Comparison of ENCODE assay signal across 26 cellular contexts in genomic region chr3:151205482-151205881, GRCh38. TPM values are rescaled to one million over a fixed set of nuclear protein-coding genes. Genes with fewer than 3 reads are reported as not detected.
A peak's percentile ranks its signal among the peaks of the same experiment; 100 is the strongest.
DNase-seq lines count a peak whose midpoint lies in the region; ATAC-seq and TF ChIP-seq lines count a peak whose summit lies in the region.
"Had no signal": no experiment of that assay in that cellular context is flagged by ENCODE, and none has a peak within 500 bp of the region (broad histone marks: within the 10 kb centered on the region; RNA-seq: fewer than 3 reads in every experiment).

No MANE protein-coding gene starts in this region.

- POLR2A ChIA-PET in activated CD4-positive, alpha-beta T cell treated with anti-CD3 and anti-CD28 coated beads, Interleukin-2, amount 10 ng/mL, durations not matched to agents 7 days and 5 days (lab: Charles Lee) = interaction anchor here (0.6 kb wide), 1 partner anchor 999 kb away, joined by 3 read pairs; no protein-coding TSS in a partner anchor
- POLR2A ChIA-PET in naive thymus-derived CD8-positive, alpha-beta T cell (lab: Charles Lee) = interaction anchor here (1.0 to 1.4 kb wide), 2 partner anchors 19 to 34 kb away, joined by 3 read pairs; no protein-coding TSS in a partner anchor

- no peak overlapping the region for H3K27ac ChIP-seq in GM23338 (ENCODE audit: low read depth)
- H3K27ac ChIP-seq in colonic mucosa = no peak overlapping the region
- H3K27ac ChIP-seq: A549, adrenal gland, coronary artery, esophagus muscularis mucosa had no signal

- CTCF ChIA-PET in activated CD4-positive, alpha-beta T cell treated with anti-CD3 and anti-CD28 coated beads, Interleukin-2, amount 10 ng/mL, durations not matched to agents 7 days and 5 days (lab: Charles Lee) = interaction anchor here (5.3 kb wide), 1 partner anchor 23 kb away, joined by 24 read pairs; no protein-coding TSS in a partner anchor

- intact Hi-C loops in colonic mucosa (cut with DNase I) = no loop called here

- H3K4me3 Mint-ChIP-seq in activated CD4-positive, alpha-beta T cell treated with anti-CD3 and anti-CD28 coated beads, Interleukin-2, amount 10 ng/mL, durations not matched to agents 7 days and 5 days = peak overlapping the region; percentile 58
- no peak overlapping the region for H3K4me3 Mint-ChIP-seq in GM23338
- peak overlapping the region; percentile 74 for H3K4me3 Mint-ChIP-seq in activated T-helper 17 cell treated with anti-CD3 and anti-CD28 coated beads, Interleukin-2, amount 50 U/mL, for 72 hours
- H3K4me3 Mint-ChIP-seq in naive thymus-derived CD8-positive, alpha-beta T cell = peak overlapping the region in 7 of 10 donors; percentile 16 to 53 (median 22)
- H3K4me3 Mint-ChIP-seq: endodermal cell had no signal

- H3K36me3 ChIP-seq in GM23338 (ENCODE audit: insufficient read depth) (no peaks in the 10 kb centered on the region), colonic mucosa (no peaks in the 10 kb centered on the region)
- H3K36me3 ChIP-seq: adrenal gland, esophagus muscularis mucosa had no signal

- no peaks in the 10 kb centered on the region for H3K27me3 ChIP-seq in GM23338 (ENCODE audit: insufficient read depth)
- H3K27me3 ChIP-seq in colonic mucosa = no peaks in the 10 kb centered on the region
- H3K27me3 ChIP-seq: adrenal gland, esophagus muscularis mucosa had no signal

- no peak overlapping the region for H2AFZ ChIP-seq in GM23338

- ATAC-seq in GM23338 = no peak
- no peak for ATAC-seq in activated T-helper 17 cell treated with anti-CD3 and anti-CD28 coated beads, Interleukin-2, amount 50 U/mL, for 72 hours (replicated peaks)
- no peak for ATAC-seq in naive thymus-derived CD8-positive, alpha-beta T cell
- ATAC-seq in GM21381 (IDR thresholded peaks at IDR 0.05; ENCODE audit: unreplicated experiment) = no peak
- ATAC-seq: A549, left colon, Panc1 had no signal

- peaks cover 7% of the 10 kb centered on the region for H3K9me3 Mint-ChIP-seq in activated CD4-positive, alpha-beta T cell treated with anti-CD3 and anti-CD28 coated beads, Interleukin-2, amount 10 ng/mL, durations not matched to agents 7 days and 5 days
- no peaks in the 10 kb centered on the region for H3K9me3 Mint-ChIP-seq in GM23338
- H3K9me3 Mint-ChIP-seq in activated T-helper 17 cell treated with anti-CD3 and anti-CD28 coated beads, Interleukin-2, amount 50 U/mL, for 72 hours = no peaks in the 10 kb centered on the region
- H3K9me3 Mint-ChIP-seq in naive thymus-derived CD8-positive, alpha-beta T cell = no peaks in the 10 kb centered on the region
- H3K9me3 Mint-ChIP-seq: endodermal cell had no signal

- no peak overlapping the region for H3K4me3 ChIP-seq in GM23338
- no peak overlapping the region for H3K4me3 ChIP-seq in colonic mucosa
- H3K4me3 ChIP-seq: A549, adrenal gland, coronary artery, esophagus muscularis mucosa had no signal

- no peak overlapping the region for H3K4me2 ChIP-seq in GM23338
- H3K4me2 ChIP-seq: A549 had no signal

- no peaks in the 10 kb centered on the region for H3K79me2 ChIP-seq in GM23338 (replicated peaks; ENCODE audit: insufficient read depth)

- no peak overlapping the region for H3K9ac ChIP-seq in colonic mucosa (ENCODE audit: low read depth in 2 of 2, low read length in 2 of 2)

- DNase-seq in activated CD4-positive, alpha-beta T cell treated with anti-CD3 and anti-CD28 coated beads, Interleukin-2, amount 10 ng/mL, durations not matched to agents 7 days and 5 days = no peak
- DNase-seq in activated CD4-positive, alpha-beta T cell treated with anti-CD3 and anti-CD28 coated beads for 4 hours = no peak
- DNase-seq in GM23338 (ENCODE audit: low spot score) (no peak), colonic mucosa (no peak), NCI-H2171 (lab: John Stamatoyannopoulos, UW) (no peak)
- DNase-seq in naive thymus-derived CD8-positive, alpha-beta T cell = no peak
- DNase-seq: activated CD4-positive, alpha-beta T cell treated with anti-CD3 and anti-CD28 coated beads, Interleukin-2, amount 50 U/mL, for 1 hour; adrenal gland; COR-L47; DMS79 treated with DMSO at 0.1 percent for 48 hours; endodermal cell; foreskin melanocyte; KBM-7; left colon; NCI-H146; NCI-H526; nucleus accumbens; SHP77 treated with DMSO at 0.1 percent for 48 hours had no signal

- H3K4me1 Mint-ChIP-seq in activated CD4-positive, alpha-beta T cell treated with anti-CD3 and anti-CD28 coated beads, Interleukin-2, amount 10 ng/mL, durations not matched to agents 7 days and 5 days = peaks cover 73% of the 10 kb centered on the region
- H3K4me1 Mint-ChIP-seq in GM23338 = peaks cover 14% of the 10 kb centered on the region
- peaks cover 39% of the 10 kb centered on the region for H3K4me1 Mint-ChIP-seq in activated T-helper 17 cell treated with anti-CD3 and anti-CD28 coated beads, Interleukin-2, amount 50 U/mL, for 72 hours
- H3K4me1 Mint-ChIP-seq in naive thymus-derived CD8-positive, alpha-beta T cell = peaks cover 15 to 77% (median 65%) of the 10 kb centered on the region in 4 donors

- no peaks in the 10 kb centered on the region for H3K9me3 ChIP-seq in colonic mucosa
- H3K9me3 ChIP-seq: A549, adrenal gland, esophagus muscularis mucosa had no signal

- no peaks in the 10 kb centered on the region for H3K27me3 Mint-ChIP-seq in activated CD4-positive, alpha-beta T cell treated with anti-CD3 and anti-CD28 coated beads, Interleukin-2, amount 10 ng/mL, durations not matched to agents 7 days and 5 days
- H3K27me3 Mint-ChIP-seq in GM23338 (ENCODE audit: insufficient read depth, low read depth, poor library complexity) = peaks cover 3% of the 10 kb centered on the region
- no peaks in the 10 kb centered on the region for H3K27me3 Mint-ChIP-seq in activated T-helper 17 cell treated with anti-CD3 and anti-CD28 coated beads, Interleukin-2, amount 50 U/mL, for 72 hours
- no peaks in the 10 kb centered on the region for H3K27me3 Mint-ChIP-seq in naive thymus-derived CD8-positive, alpha-beta T cell

- H3K36me3 Mint-ChIP-seq in activated CD4-positive, alpha-beta T cell treated with anti-CD3 and anti-CD28 coated beads, Interleukin-2, amount 10 ng/mL, durations not matched to agents 7 days and 5 days (ENCODE audit: low read depth) = peaks cover 36% of the 10 kb centered on the region
- H3K36me3 Mint-ChIP-seq in GM23338 (ENCODE audit: low read depth) = no peaks in the 10 kb centered on the region
- peaks cover 44% of the 10 kb centered on the region for H3K36me3 Mint-ChIP-seq in activated T-helper 17 cell treated with anti-CD3 and anti-CD28 coated beads, Interleukin-2, amount 50 U/mL, for 72 hours (ENCODE audit: low read depth)
- H3K36me3 Mint-ChIP-seq in naive thymus-derived CD8-positive, alpha-beta T cell = no peaks in the 10 kb centered on the region

- TF ChIP-seq CTCF in GM23338 (conservative IDR thresholded peaks at IDR 0.05; ENCODE audit: low read depth in 2 of 2) (no peak), colonic mucosa (IDR thresholded peaks at IDR 0.05) (no peak)

- no peaks in the 10 kb centered on the region for H4K20me1 ChIP-seq in GM23338 (replicated peaks; ENCODE audit: insufficient read depth)

- H3K27ac Mint-ChIP-seq in activated CD4-positive, alpha-beta T cell treated with anti-CD3 and anti-CD28 coated beads, Interleukin-2, amount 10 ng/mL, durations not matched to agents 7 days and 5 days = peak overlapping the region; percentile 92
- peak overlapping the region; percentile 79; the same call in 1 of the 2 replicates for H3K27ac Mint-ChIP-seq in GM23338
- peak overlapping the region; percentile 96 for H3K27ac Mint-ChIP-seq in activated T-helper 17 cell treated with anti-CD3 and anti-CD28 coated beads, Interleukin-2, amount 50 U/mL, for 72 hours
- H3K27ac Mint-ChIP-seq in naive thymus-derived CD8-positive, alpha-beta T cell = peak overlapping the region; percentile 42 to 96 (median 91)
- H3K27ac Mint-ChIP-seq: endodermal cell had no signal

- H3F3A ChIP-seq in GM23338 (replicated peaks; ENCODE audit: low read depth) = no peaks in the 10 kb centered on the region

- H3K9me2 ChIP-seq in GM23338 (ENCODE audit: insufficient read depth) = no peaks in the 10 kb centered on the region

- peaks cover 4% of the 10 kb centered on the region; the same call in 1 of the 2 replicates for H3K4me1 ChIP-seq in GM23338 (ENCODE audit: insufficient read depth)
- H3K4me1 ChIP-seq in colonic mucosa = no peaks in the 10 kb centered on the region
- H3K4me1 ChIP-seq: A549, esophagus muscularis mucosa had no signal

TF ChIP-seq in GM23338, 12 proteins besides CTCF, POLR2A, EP300 and RAD21:
- TF ChIP-seq ZNF114 (CRISPR knock-in tag; IDR thresholded peaks at IDR 0.05) (no peak), EZH2 (IDR thresholded peaks at IDR 0.05; ENCODE audit: low read depth, unreplicated experiment) (no peak), ETS1 (IDR thresholded peaks at IDR 0.05) (no peak), ZNF331 (CRISPR knock-in tag; IDR thresholded peaks at IDR 0.05; ENCODE audit: low read depth) (no peak), POLR2AphosphoS5 (IDR thresholded peaks at IDR 0.05; ENCODE audit: low read depth) (no peak)

RNA-seq across cellular contexts. Expression of gene GPR171, which starts 2.5 kb away (rescaled TPM):
- total RNA-seq in activated CD4-positive, alpha-beta T cell treated with anti-CD3 and anti-CD28 coated beads, Interleukin-2, amount 10 ng/mL, durations not matched to agents 7 days and 5 days = 100 to 1,000 TPM; 144 to 181 TPM
- total RNA-seq in GM23338 (2014; rRNA removed; shearing (Covaris generic)) = not detected in 2 replicates
- 2.4 and 3.4 TPM in 2 replicates for polyA plus RNA-seq in GM23338 (2016; fragmentation: Nextera tagmentation; extraction: Ambion mirVana)
- total RNA-seq in activated T-helper 17 cell treated with anti-CD3 and anti-CD28 coated beads, Interleukin-2, amount 50 U/mL, for 72 hours = 100 to 1,000 TPM; 108 to 131 TPM
- total RNA-seq in naive thymus-derived CD8-positive, alpha-beta T cell = 10 to 100 TPM; 35.5 to 39.3 TPM
- 100 to 1,000 TPM in 2 of 3 donors, 10 to 100 TPM in 1; 69.3 to 123 (median 108) TPM for polyA plus RNA-seq in naive thymus-derived CD8-positive, alpha-beta T cell
- total RNA-seq in colonic mucosa = under 1 TPM; 0.40 to 0.53 TPM
- total RNA-seq: endodermal cell, H4, pulmonary artery endothelial cell had no signal
- polyA plus RNA-seq: A549 had no signal

Comparison
In these comparisons a context has a peak if more than half of its experiments do, and no peak if none do; other contexts are left out.
1. RNA of gene GPR171, which starts 2.5 kb away (total RNA-seq): 144 to 181 TPM in activated CD4-positive, alpha-beta T cell treated with anti-CD3 and anti-CD28 coated beads, Interleukin-2, amount 10 ng/mL, durations not matched to agents 7 days and 5 days, 108 to 131 TPM in activated T-helper 17 cell treated with anti-CD3 and anti-CD28 coated beads, Interleukin-2, amount 50 U/mL, for 72 hours and 35.5 to 39.3 TPM in naive thymus-derived CD8-positive, alpha-beta T cell; 0.40 to 0.53 TPM in colonic mucosa and not detected in GM23338; every median in the first group is over 10 times any median in the second.
2. Peak in every context shown above with its lines, with median percentiles within 50 percentile points of each other: H3K27ac Mint-ChIP-seq.